7 cellular contexts compared by ENCODE assay signal in genomic region chr14:76252471-76252870, GRCh38.
"Had no signal": no experiment of that assay in that cellular context is flagged by ENCODE, and none has a peak within 500 bp of the region (broad histone marks: within the 10 kb centered on the region; RNA-seq: fewer than 3 reads in every experiment).

No MANE protein-coding gene starts in this region.

- DNase-seq: GDM1, GF-D8 had no signal

- FAIRE-seq: G401.6, GM12891, GM12892, GM18507, GM19239 had no signal
